26 cellular contexts compared by ENCODE assay signal in the genomic region with DNA sequence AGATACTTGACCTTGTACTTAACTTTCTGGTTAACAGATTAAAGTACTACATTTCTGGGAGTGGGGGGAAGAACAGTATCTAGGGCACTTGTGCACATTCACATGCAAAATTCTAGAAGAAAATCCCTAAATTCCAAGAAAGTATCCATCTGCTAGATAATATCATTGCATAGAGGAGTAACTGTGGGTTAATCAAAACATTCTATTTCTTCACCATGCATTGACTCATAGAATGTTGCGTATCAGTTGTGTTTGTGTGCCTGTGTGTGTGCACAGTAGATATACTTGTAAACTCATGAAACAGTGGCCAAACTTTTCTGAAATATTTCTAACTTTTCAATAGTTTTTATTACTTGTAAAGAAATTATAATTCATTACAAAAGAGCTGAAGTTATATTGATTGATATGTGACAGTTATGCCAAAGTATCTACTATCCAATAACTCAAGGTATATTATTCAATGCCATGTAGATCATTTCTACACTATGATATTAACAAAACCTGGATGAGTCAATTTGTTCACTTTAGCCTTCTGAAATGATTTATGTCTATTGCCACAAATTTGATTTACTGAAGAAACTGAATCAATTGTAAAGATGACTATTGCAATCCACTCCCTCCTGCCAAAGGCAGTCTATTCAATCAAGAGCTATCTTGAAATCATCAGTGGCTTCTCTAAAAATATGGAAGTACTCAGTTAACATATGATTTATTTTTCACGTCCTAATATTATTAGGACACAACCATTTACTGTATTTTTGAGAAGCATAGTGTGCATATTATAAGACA.
"Had no signal": no experiment of that assay in that cellular context is flagged by ENCODE, and none has a peak within 500 bp of the region (broad histone marks: within the 10 kb centered on the region; RNA-seq: fewer than 3 reads in every experiment).

No MANE protein-coding gene starts in this region.

- H3K4me1 ChIP-seq: esophagus squamous epithelium, psoas muscle, sigmoid colon, spleen, tibial nerve, upper lobe of left lung had no signal

- H3K36me3 ChIP-seq: esophagus squamous epithelium, ovary, sigmoid colon, spleen, thoracic aorta, tibial nerve, upper lobe of left lung had no signal

- H3K4me3 Mint-ChIP-seq: immature natural killer cell; memory B cell; natural killer cell; stimulated activated naive B cell treated with anti-CD40 and anti-IgM and Interleukin-4, amounts not matched to agents 10 μg/mL and 1 μg/mL and 100 μg/mL, for 72 hours; stimulated activated naive CD8-positive, alpha-beta T cell treated with anti-CD3 and anti-CD28 coated beads, Interleukin-15, Interleukin-2, amounts not matched to agents 100 ng/mL and 50 ng/mL, for 24 hours had no signal

- H3K27ac ChIP-seq: coronary artery, esophagus squamous epithelium, ovary, psoas muscle, sigmoid colon, spleen, thoracic aorta, tibial nerve, upper lobe of left lung had no signal

- ATAC-seq: left lobe of liver; natural killer cell; psoas muscle; right cardiac atrium; stimulated activated naive B cell treated with anti-CD40 and anti-IgM and Interleukin-4, amounts not matched to agents 10 μg/mL and 1 μg/mL and 100 μg/mL, for 72 hours had no signal

- H3K4me3 ChIP-seq: coronary artery, esophagus squamous epithelium, lung, ovary, psoas muscle, sigmoid colon, spleen, thoracic aorta, tibial nerve, upper lobe of left lung had no signal

- FAIRE-seq: frontal cortex, keratinocyte, urothelium cell line had no signal

- DNase-seq: dermis blood vessel endothelial cell; effector memory CD4-positive, alpha-beta T cell; erythroblast; esophagus squamous epithelium; hypothalamus; immature natural killer cell; natural killer cell; occipital lobe; ovary; posterior cingulate gyrus; psoas muscle; right cardiac atrium; sigmoid colon; spleen; stimulated activated naive B cell treated with anti-CD40 and anti-IgM and Interleukin-4, amounts not matched to agents 10 μg/mL and 1 μg/mL and 100 μg/mL, for 72 hours; upper lobe of left lung had no signal

- H3K9me3 ChIP-seq: esophagus squamous epithelium, ovary, psoas muscle, sigmoid colon, thoracic aorta, tibial nerve, upper lobe of left lung had no signal

- H3K27me3 Mint-ChIP-seq: memory B cell; stimulated activated naive B cell treated with anti-CD40 and anti-IgM and Interleukin-4, amounts not matched to agents 10 μg/mL and 1 μg/mL and 100 μg/mL, for 72 hours; stimulated activated naive CD8-positive, alpha-beta T cell treated with anti-CD3 and anti-CD28 coated beads, Interleukin-15, Interleukin-2, amounts not matched to agents 100 ng/mL and 50 ng/mL, for 24 hours had no signal

- H3K27me3 ChIP-seq: esophagus squamous epithelium, ovary, sigmoid colon, spleen, tibial nerve, upper lobe of left lung had no signal

- H3K36me3 Mint-ChIP-seq: immature natural killer cell; memory B cell; natural killer cell; stimulated activated naive B cell treated with anti-CD40 and anti-IgM and Interleukin-4, amounts not matched to agents 10 μg/mL and 1 μg/mL and 100 μg/mL, for 72 hours had no signal

- H3K4me1 Mint-ChIP-seq: immature natural killer cell; memory B cell; natural killer cell; stimulated activated naive B cell treated with anti-CD40 and anti-IgM and Interleukin-4, amounts not matched to agents 10 μg/mL and 1 μg/mL and 100 μg/mL, for 72 hours had no signal

- H3K27ac Mint-ChIP-seq: immature natural killer cell; memory B cell; natural killer cell; stimulated activated naive B cell treated with anti-CD40 and anti-IgM and Interleukin-4, amounts not matched to agents 10 μg/mL and 1 μg/mL and 100 μg/mL, for 72 hours; stimulated activated naive CD8-positive, alpha-beta T cell treated with anti-CD3 and anti-CD28 coated beads, Interleukin-15, Interleukin-2, amounts not matched to agents 100 ng/mL and 50 ng/mL, for 24 hours had no signal
